In genomic region chr17:29151567-29151966, GRCh38 we compare ENCODE assay signal across 10 cellular contexts. TPM values are rescaled to one million over a fixed set of nuclear protein-coding genes. Genes with fewer than 3 reads are reported as not detected.
DNase-seq lines count a peak whose midpoint lies in the region; ATAC-seq and TF ChIP-seq lines count a peak whose summit lies in the region.
"Had no signal": no experiment of that assay in that cellular context is flagged by ENCODE, and none has a peak within 500 bp of the region (broad histone marks: within the 10 kb centered on the region; RNA-seq: fewer than 3 reads in every experiment).

No MANE protein-coding gene starts in this region.

- peak overlapping the region; percentile 97 for H3K27ac ChIP-seq in Panc1 (ENCODE audit: low read length)
- no peak overlapping the region for H3K27ac ChIP-seq in naive thymus-derived CD4-positive, alpha-beta T cell (ENCODE audit: low read depth, low read length)

- H3K9me3 Mint-ChIP-seq in Caco-2 (ENCODE audit: unreplicated experiment) (no peaks in the 10 kb centered on the region), nephron (no peaks in the 10 kb centered on the region)
- H3K9me3 Mint-ChIP-seq in naive thymus-derived CD4-positive, alpha-beta T cell = peaks cover 0 to 2% (median 0%) of the 10 kb centered on the region in 11 donors
- H3K9me3 Mint-ChIP-seq: immature natural killer cell had no signal

- TF ChIP-seq CTCF in Caco-2 (IDR thresholded peaks at IDR 0.05; ENCODE audit: insufficient read depth in 1 of 2, low read depth in 1 of 2, low read length in 1 of 2, severe bottlenecking in 1 of 2, unreplicated experiment in 1 of 2) (no peak), Panc1 (IDR thresholded peaks at IDR 0.05) (no peak), nephron (IDR thresholded peaks at IDR 0.05; ENCODE audit: unreplicated experiment in 3 of 3) (no peak)

- POLR2A ChIA-PET in Caco-2 (lab: Charles Lee) = interaction anchor here (0.6 kb wide), 1 partner anchor 28 kb away, joined by 5 read pairs; no protein-coding TSS in a partner anchor
- POLR2A ChIA-PET in Panc1 (lab: Charles Lee) = no interaction called here
- POLR2A ChIA-PET in naive thymus-derived CD4-positive, alpha-beta T cell (lab: Charles Lee) = no interaction called here

- CTCF ChIA-PET in Caco-2 (lab: Charles Lee) = interaction anchor here (0.5 to 1.1 kb wide), 3 partner anchors 28 to 36 kb away, joined by 3 to 7 read pairs (median 3); partner anchors contain the start of gene MYO18A
- CTCF ChIA-PET in Panc1 (lab: Charles Lee) = no interaction called here
- CTCF ChIA-PET in naive thymus-derived CD4-positive, alpha-beta T cell (lab: Charles Lee) = interaction anchor here (0.8 to 7.5 kb wide), 2 partner anchors 25 to 67 kb away, joined by 3 to 81 read pairs; no protein-coding TSS in a partner anchor

- no TSS peak for BruUV-seq in Caco-2 (replicated peaks; lab: Mats Ljungman, UMichigan)
- BruUV-seq in Panc1 (replicated peaks; lab: Mats Ljungman, UMichigan) = no TSS peak

- H3K36me3 Mint-ChIP-seq in Caco-2 (ENCODE audit: insufficient read depth, unreplicated experiment) = peaks cover 6% of the 10 kb centered on the region
- no peaks in the 10 kb centered on the region for H3K36me3 Mint-ChIP-seq in nephron (ENCODE audit: low read depth)
- H3K36me3 Mint-ChIP-seq in naive thymus-derived CD4-positive, alpha-beta T cell = peaks cover 0 to 2% (median 0%) of the 10 kb centered on the region in 5 donors
- H3K36me3 Mint-ChIP-seq: immature natural killer cell had no signal

- H3K4me1 ChIP-seq in Caco-2 = peaks cover 65% of the 10 kb centered on the region
- H3K4me1 ChIP-seq in Panc1 (ENCODE audit: control insufficient read depth, insufficient read depth, low read length) = peaks cover 95% of the 10 kb centered on the region
- H3K4me1 ChIP-seq in naive thymus-derived CD4-positive, alpha-beta T cell (ENCODE audit: control insufficient read depth in 2 of 2, insufficient read depth in 2 of 2, low read length in 2 of 2) = peaks cover 15 to 24% of the 10 kb centered on the region in 2 donors

- H3K4me3 ChIP-seq in Caco-2 (ENCODE audit: low read depth, low read length) (no peak overlapping the region), Panc1 (ENCODE audit: low read depth in 2 of 2, low read length in 2 of 2) (no peak overlapping the region)
- no peak overlapping the region for H3K4me3 ChIP-seq in naive thymus-derived CD4-positive, alpha-beta T cell (ENCODE audit: low read length)

- H3K27ac Mint-ChIP-seq in Caco-2 (ENCODE audit: unreplicated experiment) (peak overlapping the region; percentile 84), nephron (peak overlapping the region; percentile 6 to 61 (median 47))
- H3K27ac Mint-ChIP-seq in naive thymus-derived CD4-positive, alpha-beta T cell = peak overlapping the region in 1 of 9 donors; percentile 41

- in situ Hi-C loops in Panc1 (cut with HindIII; ENCODE audit: low pct_unique_long_range_greater_than_20kb, low sequenced_read_pairs) = no loop called here

- H3K4me1 Mint-ChIP-seq in Caco-2 (ENCODE audit: low read depth, unreplicated experiment) = peaks cover 41% of the 10 kb centered on the region
- H3K4me1 Mint-ChIP-seq in nephron = peaks cover 77% of the 10 kb centered on the region
- peaks cover 33 to 61% (median 44%) of the 10 kb centered on the region in 7 donors for H3K4me1 Mint-ChIP-seq in naive thymus-derived CD4-positive, alpha-beta T cell

- H3K36me3 ChIP-seq in Caco-2 (ENCODE audit: control insufficient read depth, insufficient read depth, low read length) (no peaks in the 10 kb centered on the region; the same call in 1 of the 2 replicates), Panc1 (ENCODE audit: control insufficient read depth, insufficient read depth, low read length) (no peaks in the 10 kb centered on the region)
- no peaks in the 10 kb centered on the region for H3K36me3 ChIP-seq in naive thymus-derived CD4-positive, alpha-beta T cell (ENCODE audit: control insufficient read depth in 2 of 3, insufficient read depth in 3 of 3, low read length in 3 of 3)

- ATAC-seq in Panc1 (peak; percentile 64), HG02571 (IDR thresholded peaks at IDR 0.05; ENCODE audit: unreplicated experiment) (no peak)
- ATAC-seq in naive thymus-derived CD4-positive, alpha-beta T cell = no peak

- peak overlapping the region; percentile 43 for H3K4me3 Mint-ChIP-seq in Caco-2 (ENCODE audit: unreplicated experiment)
- H3K4me3 Mint-ChIP-seq in nephron = peak overlapping the region in 2 of 3 experiments; percentile 45 to 55
- no peak overlapping the region for H3K4me3 Mint-ChIP-seq in naive thymus-derived CD4-positive, alpha-beta T cell
- H3K4me3 Mint-ChIP-seq: immature natural killer cell had no signal

- intact Hi-C loops in Caco-2 (cut with micrococcal nuclease; ENCODE audit: unreplicated experiment) (no loop called here), Panc1 (cut with micrococcal nuclease; ENCODE audit: unreplicated experiment) (no loop called here)
- intact Hi-C loops in naive thymus-derived CD4-positive, alpha-beta T cell (cut with micrococcal nuclease) = no loop called here

- H3K27me3 Mint-ChIP-seq in Caco-2 (ENCODE audit: insufficient read depth, unreplicated experiment) (no peaks in the 10 kb centered on the region), nephron (ENCODE audit: low read depth) (peaks cover 4% of the 10 kb centered on the region)
- H3K27me3 Mint-ChIP-seq in naive thymus-derived CD4-positive, alpha-beta T cell = no peaks in the 10 kb centered on the region

- peak; percentile 61 to 78 for DNase-seq in Caco-2
- no peak for DNase-seq in Panc1 (ENCODE audit: low read depth, low spot score)
- peak; percentile 38 for DNase-seq in dedifferentiated amniotic fluid mesenchymal stem cell (ENCODE audit: extremely low spot score)
- no peak for DNase-seq in activated CD4-positive, CD25-positive, alpha-beta regulatory T cell (lab: John Stamatoyannopoulos, UW)
- DNase-seq in CD1c-positive myeloid dendritic cell (ENCODE audit: extremely low spot score) = no peak
- DNase-seq in naive thymus-derived CD4-positive, alpha-beta T cell = no peak
- DNase-seq: H7, immature natural killer cell had no signal

- no peaks in the 10 kb centered on the region for H3K9me3 ChIP-seq in Caco-2
- H3K9me3 ChIP-seq in Panc1 (ENCODE audit: control insufficient read depth, insufficient read depth, low read depth, low read length) = no peaks in the 10 kb centered on the region
- no peaks in the 10 kb centered on the region for H3K9me3 ChIP-seq in naive thymus-derived CD4-positive, alpha-beta T cell (ENCODE audit: control insufficient read depth in 2 of 3, low read length in 3 of 3)

- H3K27me3 ChIP-seq in Caco-2 (replicated peaks; ENCODE audit: control insufficient read depth, insufficient read depth, low read length) (no peaks in the 10 kb centered on the region), Panc1 (ENCODE audit: control insufficient read depth, insufficient read depth, low read length) (no peaks in the 10 kb centered on the region)
- H3K27me3 ChIP-seq in naive thymus-derived CD4-positive, alpha-beta T cell (ENCODE audit: control insufficient read depth in 2 of 2, insufficient read depth in 2 of 2, low read length in 2 of 2) = no peaks in the 10 kb centered on the region

RNA-seq across cellular contexts. Expression of gene MYO18A, which starts 28.6 kb away (rescaled TPM):
- total RNA-seq in Caco-2 (2022) = 47.1 and 55.5 TPM in 2 replicates
- total RNA-seq in Panc1 (2021; ENCODE audit: unreplicated experiment) = 108 TPM
- 94.4 TPM for polyA plus RNA-seq in Panc1 (2012; ENCODE audit: insufficient read length)
- 100 to 1,000 TPM in 3 of 5 experiments, 10 to 100 TPM in 2; 89.5 to 144 (median 103) TPM for total RNA-seq in naive thymus-derived CD4-positive, alpha-beta T cell
- polyA plus RNA-seq in naive thymus-derived CD4-positive, alpha-beta T cell = 10 to 100 TPM; 10.2 to 23.2 TPM

Comparison
In these comparisons a context has a peak if more than half of its experiments do, and no peak if none do; other contexts are left out.
1. DNase-seq: peak in Caco-2 (2 of 2) and dedifferentiated amniotic fluid mesenchymal stem cell (single experiment); none in Panc1 (single experiment), activated CD4-positive, CD25-positive, alpha-beta regulatory T cell (0 of 4), CD1c-positive myeloid dendritic cell (single experiment) and naive thymus-derived CD4-positive, alpha-beta T cell (0 of 9).
2. H3K4me3 Mint-ChIP-seq: peak in Caco-2 (single experiment) and nephron (2 of 3); none in naive thymus-derived CD4-positive, alpha-beta T cell (0 of 10).